In the genomic region with DNA sequence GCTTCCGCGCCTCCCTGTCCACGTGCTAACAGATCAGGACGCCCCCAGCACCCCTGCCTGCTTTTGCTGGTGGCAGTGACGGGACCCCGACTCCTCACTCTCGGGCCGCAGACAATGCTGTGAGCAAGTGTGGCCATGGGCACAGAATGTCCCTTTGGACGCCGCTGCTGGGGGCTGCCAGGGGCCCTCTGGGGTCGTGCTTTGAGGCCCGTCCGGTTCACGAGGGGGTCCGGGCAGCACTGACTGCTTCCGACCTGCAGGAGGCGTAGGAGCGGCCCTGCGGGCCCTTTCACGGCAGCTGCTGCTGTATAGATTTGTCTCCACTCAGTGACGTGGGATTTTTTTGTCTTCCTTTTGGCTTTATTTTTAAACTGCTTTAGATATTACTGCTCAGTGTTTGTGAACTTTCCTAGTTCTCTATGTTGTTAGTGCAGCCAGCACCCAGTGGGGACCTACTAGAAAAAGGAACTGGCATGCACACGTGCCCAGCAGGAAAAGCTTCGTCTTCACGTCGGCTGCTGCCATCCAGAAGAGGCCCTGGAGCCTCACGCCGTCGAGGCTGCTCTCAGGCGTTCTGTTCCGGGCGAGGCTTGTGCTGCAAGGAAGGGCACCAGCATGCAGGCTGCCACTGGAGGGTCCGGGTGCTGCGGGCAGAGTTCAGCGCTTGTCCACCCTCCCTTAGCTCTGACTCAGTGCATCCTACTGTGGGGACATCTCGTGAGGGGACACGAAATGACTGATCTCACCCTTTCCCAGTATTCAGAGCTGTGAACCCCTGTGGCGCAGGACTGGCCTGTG, we compare ENCODE assay signal across 11 cellular contexts. TPM values are rescaled to one million over a fixed set of nuclear protein-coding genes. Genes with fewer than 3 reads are reported as not detected.
DNase-seq lines count a peak whose midpoint lies in the region; ATAC-seq and TF ChIP-seq lines count a peak whose summit lies in the region.
"Had no signal": no experiment of that assay in that cellular context is flagged by ENCODE, and none has a peak within 500 bp of the region (broad histone marks: within the 10 kb centered on the region; RNA-seq: fewer than 3 reads in every experiment).

No MANE protein-coding gene starts in this region.

- TF ChIP-seq CTCF in AG09319 (IDR thresholded peaks at IDR 0.05; ENCODE audit: low read depth, low read length) (peak; percentile 30), HFF-Myc (IDR thresholded peaks at IDR 0.05; ENCODE audit: low read depth, low read length, missing control alignments) (peak; percentile 36), chondrocyte (IDR thresholded peaks at IDR 0.05) (peak; percentile 60), lower lobe of right lung (IDR thresholded peaks at IDR 0.05) (peak; percentile 24)

- no peaks in the 10 kb centered on the region for H3K4me1 ChIP-seq in lower lobe of right lung

- peaks cover 24% of the 10 kb centered on the region for H3K36me3 Mint-ChIP-seq in chondrocyte (ENCODE audit: low read depth)

- ATAC-seq in lower lobe of right lung (no peak), GM18498 (IDR thresholded peaks at IDR 0.05; ENCODE audit: unreplicated experiment) (no peak)

- peaks cover 90% of the 10 kb centered on the region for H3K36me3 ChIP-seq in lower lobe of right lung

- no peak overlapping the region for H3K4me3 Mint-ChIP-seq in chondrocyte (ENCODE audit: unreplicated experiment)
- H3K4me3 Mint-ChIP-seq: activated naive CD4-positive, alpha-beta T cell treated with anti-CD3 and anti-CD28 coated beads for 36 hours had no signal

- no peak overlapping the region for H3K4me3 ChIP-seq in HFF-Myc (replicated peaks; ENCODE audit: low read depth, low read length)
- H3K4me3 ChIP-seq in lower lobe of right lung: no peak overlapping the region
- H3K4me3 ChIP-seq: MG63 had no signal

- no peaks in the 10 kb centered on the region for H3K9me3 Mint-ChIP-seq in chondrocyte (ENCODE audit: low read depth)
- H3K9me3 Mint-ChIP-seq: activated naive CD4-positive, alpha-beta T cell treated with anti-CD3 and anti-CD28 coated beads for 36 hours had no signal

- H3K9me3 ChIP-seq in lower lobe of right lung: no peaks in the 10 kb centered on the region
- H3K9me3 ChIP-seq: MG63 had no signal

- no peaks in the 10 kb centered on the region for H3K27me3 Mint-ChIP-seq in chondrocyte (ENCODE audit: low read depth)

- H3K4me1 Mint-ChIP-seq in chondrocyte (ENCODE audit: low read depth): no peaks in the 10 kb centered on the region

- H3K27me3 ChIP-seq in lower lobe of right lung (ENCODE audit: low read depth): no peaks in the 10 kb centered on the region
- H3K27me3 ChIP-seq: MG63 had no signal

- peak overlapping the region; percentile 41 for H3K27ac Mint-ChIP-seq in chondrocyte (ENCODE audit: unreplicated experiment)
- H3K27ac Mint-ChIP-seq: activated naive CD4-positive, alpha-beta T cell treated with anti-CD3 and anti-CD28 coated beads for 36 hours had no signal

- H3K27ac ChIP-seq in lower lobe of right lung: no peak overlapping the region

- intact Hi-C loops in lower lobe of right lung (cut with DNase I): no loop called here

- DNase-seq in AG09319 (ENCODE audit: extremely low read depth, low read depth): no peak
- no peak for DNase-seq in HFF-Myc (ENCODE audit: extremely low read depth, low read depth)
- peak; percentile 87 for DNase-seq in chondrocyte (ENCODE audit: low spot score)
- DNase-seq in lower lobe of right lung: no peak
- no peak for DNase-seq in NCI-H526 treated with DMSO at 0.1 percent for 48 hours (lab: John Stamatoyannopoulos, UW)
- DNase-seq in amygdala (lab: John Stamatoyannopoulos, UW): no peak
- DNase-seq in GF-D8 (lab: John Stamatoyannopoulos, UW): no peak
- DNase-seq: activated naive CD4-positive, alpha-beta T cell treated with anti-CD3 and anti-CD28 coated beads for 36 hours; Calu3; MG63 had no signal

RNA-seq across cellular contexts. Expression of gene UCKL1, which starts 21.7 kb away (rescaled TPM):
- total RNA-seq in chondrocyte (24.3 to 27.5 TPM (median 27.2 TPM) in 3 replicates), lower lobe of right lung (31.5 TPM)

RNA-seq across cellular contexts. Expression of gene ZNF512B, which starts 35.3 kb away (rescaled TPM):
- total RNA-seq in chondrocyte (36.5 to 44.3 TPM (median 37.2 TPM) in 3 replicates), lower lobe of right lung (13.7 TPM)

RNA-seq across cellular contexts. Expression of gene DNAJC5, which starts 39.5 kb away (rescaled TPM):
- total RNA-seq in chondrocyte (44.2 to 46.6 TPM (median 45.1 TPM) in 3 replicates), lower lobe of right lung (54.5 TPM)

RNA-seq across cellular contexts. Expression of gene SAMD10, which starts 45.0 kb away (rescaled TPM):
- total RNA-seq in chondrocyte: 3.8 to 4.7 TPM (median 4.3 TPM) in 3 replicates
- 3.6 TPM for total RNA-seq in lower lobe of right lung

RNA-seq across cellular contexts. Expression of gene PRPF6, which starts 46.5 kb away (rescaled TPM):
- 49.0 to 56.6 TPM (median 49.5 TPM) in 3 replicates for total RNA-seq in chondrocyte
- total RNA-seq in lower lobe of right lung: 57.2 TPM
